In the genomic region with DNA sequence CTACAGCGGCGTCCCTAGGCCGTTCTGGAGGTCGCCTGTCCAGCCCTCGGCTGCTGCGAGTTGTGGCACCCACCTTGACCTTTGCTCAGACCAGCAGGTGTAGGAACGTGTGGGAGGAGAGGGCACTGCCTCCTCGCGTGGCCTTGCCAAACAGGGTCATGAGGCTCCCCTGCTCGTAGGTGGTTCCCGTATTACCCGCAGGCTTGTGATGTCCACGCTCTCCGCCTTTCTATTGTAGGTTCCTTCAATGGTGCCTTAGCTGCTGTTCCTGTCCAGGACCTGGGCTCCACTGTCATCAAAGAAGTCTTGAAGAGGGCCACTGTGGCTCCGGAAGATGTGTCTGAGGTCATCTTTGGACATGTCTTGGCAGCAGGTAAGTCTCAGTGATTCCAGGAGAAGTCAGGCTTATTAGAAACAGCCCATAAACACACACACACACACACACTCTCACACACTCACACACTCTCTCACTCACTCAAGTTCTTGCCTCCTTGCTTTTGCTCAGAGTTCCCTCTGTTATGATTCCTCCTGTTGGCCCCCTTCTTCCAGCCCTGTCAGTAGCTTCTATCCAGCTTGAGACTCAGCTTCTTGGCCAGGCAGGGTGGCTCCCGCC, we compare ENCODE assay signal across 1 cellular context.
TF ChIP-seq lines count a peak whose summit lies in the region.

No MANE protein-coding gene starts in this region.

TF ChIP-seq in HepG2, 621 proteins besides CTCF, POLR2A, EP300 and RAD21 (continued from another document and continues in another):
- TF ChIP-seq, protein P1, sequence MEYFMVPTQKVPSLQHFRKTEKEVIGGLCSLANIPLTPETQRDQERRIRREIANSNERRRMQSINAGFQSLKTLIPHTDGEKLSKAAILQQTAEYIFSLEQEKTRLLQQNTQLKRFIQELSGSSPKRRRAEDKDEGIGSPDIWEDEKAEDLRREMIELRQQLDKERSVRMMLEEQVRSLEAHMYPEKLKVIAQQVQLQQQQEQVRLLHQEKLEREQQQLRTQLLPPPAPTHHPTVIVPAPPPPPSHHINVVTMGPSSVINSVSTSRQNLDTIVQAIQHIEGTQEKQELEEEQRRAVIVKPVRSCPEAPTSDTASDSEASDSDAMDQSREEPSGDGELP (IDR thresholded peaks at IDR 0.05; ENCODE audit: borderline replicate concordance, low read depth), result peak; percentile 62
- no peak for TF ChIP-seq NFIC (IDR thresholded peaks at IDR 0.05; ENCODE audit: low read length)
- TF ChIP-seq, protein P2, sequence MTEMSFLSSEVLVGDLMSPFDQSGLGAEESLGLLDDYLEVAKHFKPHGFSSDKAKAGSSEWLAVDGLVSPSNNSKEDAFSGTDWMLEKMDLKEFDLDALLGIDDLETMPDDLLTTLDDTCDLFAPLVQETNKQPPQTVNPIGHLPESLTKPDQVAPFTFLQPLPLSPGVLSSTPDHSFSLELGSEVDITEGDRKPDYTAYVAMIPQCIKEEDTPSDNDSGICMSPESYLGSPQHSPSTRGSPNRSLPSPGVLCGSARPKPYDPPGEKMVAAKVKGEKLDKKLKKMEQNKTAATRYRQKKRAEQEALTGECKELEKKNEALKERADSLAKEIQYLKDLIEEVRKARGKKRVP (CRISPR knock-in tag; IDR thresholded peaks at IDR 0.05), result no peak
- TF ChIP-seq, protein P3, sequence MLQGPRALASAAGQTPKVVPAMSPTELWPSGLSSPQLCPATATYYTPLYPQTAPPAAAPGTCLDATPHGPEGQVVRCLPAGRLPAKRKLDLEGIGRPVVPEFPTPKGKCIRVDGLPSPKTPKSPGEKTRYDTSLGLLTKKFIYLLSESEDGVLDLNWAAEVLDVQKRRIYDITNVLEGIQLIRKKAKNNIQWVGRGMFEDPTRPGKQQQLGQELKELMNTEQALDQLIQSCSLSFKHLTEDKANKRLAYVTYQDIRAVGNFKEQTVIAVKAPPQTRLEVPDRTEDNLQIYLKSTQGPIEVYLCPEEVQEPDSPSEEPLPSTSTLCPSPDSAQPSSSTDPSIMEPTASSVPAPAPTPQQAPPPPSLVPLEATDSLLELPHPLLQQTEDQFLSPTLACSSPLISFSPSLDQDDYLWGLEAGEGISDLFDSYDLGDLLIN (CRISPR knock-in tag; IDR thresholded peaks at IDR 0.05; ENCODE audit: borderline replicate concordance), result peak; percentile 31; the same call in 1 of the 2 replicates
- TF ChIP-seq, protein P4, sequence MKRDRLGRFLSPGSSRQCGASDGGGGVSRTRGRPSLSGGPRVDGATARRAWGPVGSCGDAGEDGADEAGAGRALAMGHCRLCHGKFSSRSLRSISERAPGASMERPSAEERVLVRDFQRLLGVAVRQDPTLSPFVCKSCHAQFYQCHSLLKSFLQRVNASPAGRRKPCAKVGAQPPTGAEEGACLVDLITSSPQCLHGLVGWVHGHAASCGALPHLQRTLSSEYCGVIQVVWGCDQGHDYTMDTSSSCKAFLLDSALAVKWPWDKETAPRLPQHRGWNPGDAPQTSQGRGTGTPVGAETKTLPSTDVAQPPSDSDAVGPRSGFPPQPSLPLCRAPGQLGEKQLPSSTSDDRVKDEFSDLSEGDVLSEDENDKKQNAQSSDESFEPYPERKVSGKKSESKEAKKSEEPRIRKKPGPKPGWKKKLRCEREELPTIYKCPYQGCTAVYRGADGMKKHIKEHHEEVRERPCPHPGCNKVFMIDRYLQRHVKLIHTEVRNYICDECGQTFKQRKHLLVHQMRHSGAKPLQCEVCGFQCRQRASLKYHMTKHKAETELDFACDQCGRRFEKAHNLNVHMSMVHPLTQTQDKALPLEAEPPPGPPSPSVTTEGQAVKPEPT (CRISPR knock-in tag; IDR thresholded peaks at IDR 0.05; ENCODE audit: low read depth), result no peak
- peak; percentile 88 for TF ChIP-seq RARA (CRISPR knock-in tag; IDR thresholded peaks at IDR 0.05)
- no peak for TF ChIP-seq SRSF1 (optimal IDR thresholded peaks at IDR 0.05; ENCODE audit: low read depth, low read length)
- TF ChIP-seq, protein P5, sequence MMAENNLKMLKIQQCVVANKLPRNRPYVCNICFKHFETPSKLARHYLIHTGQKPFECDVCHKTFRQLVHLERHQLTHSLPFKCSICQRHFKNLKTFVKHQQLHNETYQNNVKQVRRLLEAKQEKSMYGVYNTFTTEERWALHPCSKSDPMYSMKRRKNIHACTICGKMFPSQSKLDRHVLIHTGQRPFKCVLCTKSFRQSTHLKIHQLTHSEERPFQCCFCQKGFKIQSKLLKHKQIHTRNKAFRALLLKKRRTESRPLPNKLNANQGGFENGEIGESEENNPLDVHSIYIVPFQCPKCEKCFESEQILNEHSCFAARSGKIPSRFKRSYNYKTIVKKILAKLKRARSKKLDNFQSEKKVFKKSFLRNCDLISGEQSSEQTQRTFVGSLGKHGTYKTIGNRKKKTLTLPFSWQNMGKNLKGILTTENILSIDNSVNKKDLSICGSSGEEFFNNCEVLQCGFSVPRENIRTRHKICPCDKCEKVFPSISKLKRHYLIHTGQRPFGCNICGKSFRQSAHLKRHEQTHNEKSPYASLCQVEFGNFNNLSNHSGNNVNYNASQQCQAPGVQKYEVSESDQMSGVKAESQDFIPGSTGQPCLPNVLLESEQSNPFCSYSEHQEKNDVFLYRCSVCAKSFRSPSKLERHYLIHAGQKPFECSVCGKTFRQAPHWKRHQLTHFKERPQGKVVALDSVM (CRISPR knock-in tag; IDR thresholded peaks at IDR 0.05), result no peak; the same call in 1 of the 2 replicates
- TF ChIP-seq, protein P6, sequence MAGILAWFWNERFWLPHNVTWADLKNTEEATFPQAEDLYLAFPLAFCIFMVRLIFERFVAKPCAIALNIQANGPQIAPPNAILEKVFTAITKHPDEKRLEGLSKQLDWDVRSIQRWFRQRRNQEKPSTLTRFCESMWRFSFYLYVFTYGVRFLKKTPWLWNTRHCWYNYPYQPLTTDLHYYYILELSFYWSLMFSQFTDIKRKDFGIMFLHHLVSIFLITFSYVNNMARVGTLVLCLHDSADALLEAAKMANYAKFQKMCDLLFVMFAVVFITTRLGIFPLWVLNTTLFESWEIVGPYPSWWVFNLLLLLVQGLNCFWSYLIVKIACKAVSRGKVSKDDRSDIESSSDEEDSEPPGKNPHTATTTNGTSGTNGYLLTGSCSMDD (CRISPR knock-in tag; IDR thresholded peaks at IDR 0.05), result peak; percentile 87; the same call in 1 of the 2 replicates
- no peak for TF ChIP-seq MIXL1 (CRISPR knock-in tag; IDR thresholded peaks at IDR 0.05)
- TF ChIP-seq, protein P7, sequence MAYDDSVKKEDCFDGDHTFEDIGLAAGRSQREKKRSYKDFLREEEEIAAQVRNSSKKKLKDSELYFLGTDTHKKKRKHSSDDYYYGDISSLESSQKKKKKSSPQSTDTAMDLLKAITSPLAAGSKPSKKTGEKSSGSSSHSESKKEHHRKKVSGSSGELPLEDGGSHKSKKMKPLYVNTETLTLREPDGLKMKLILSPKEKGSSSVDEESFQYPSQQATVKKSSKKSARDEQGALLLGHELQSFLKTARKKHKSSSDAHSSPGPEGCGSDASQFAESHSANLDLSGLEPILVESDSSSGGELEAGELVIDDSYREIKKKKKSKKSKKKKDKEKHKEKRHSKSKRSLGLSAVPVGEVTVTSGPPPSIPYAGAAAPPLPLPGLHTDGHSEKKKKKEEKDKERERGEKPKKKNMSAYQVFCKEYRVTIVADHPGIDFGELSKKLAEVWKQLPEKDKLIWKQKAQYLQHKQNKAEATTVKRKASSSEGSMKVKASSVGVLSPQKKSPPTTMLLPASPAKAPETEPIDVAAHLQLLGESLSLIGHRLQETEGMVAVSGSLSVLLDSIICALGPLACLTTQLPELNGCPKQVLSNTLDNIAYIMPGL (CRISPR knock-in tag; IDR thresholded peaks at IDR 0.05; ENCODE audit: borderline replicate concordance in 1 of 2, low read depth in 1 of 2), result no peak; a peak in 1 of 4 replicates
- TF ChIP-seq KLF9 (CRISPR knock-in tag; IDR thresholded peaks at IDR 0.05; ENCODE audit: low read depth), result no peak; the same call in 1 of the 2 replicates
- TF ChIP-seq ZNF891 (CRISPR knock-in tag; IDR thresholded peaks at IDR 0.05), result peak; percentile 32
- TF ChIP-seq, protein P8, sequence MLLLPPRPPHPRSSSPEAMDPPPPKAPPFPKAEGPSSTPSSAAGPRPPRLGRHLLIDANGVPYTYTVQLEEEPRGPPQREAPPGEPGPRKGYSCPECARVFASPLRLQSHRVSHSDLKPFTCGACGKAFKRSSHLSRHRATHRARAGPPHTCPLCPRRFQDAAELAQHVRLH (CRISPR knock-in tag; IDR thresholded peaks at IDR 0.05; ENCODE audit: borderline replicate concordance, low read depth), result no peak
- peak; percentile 12 for TF ChIP-seq ZBTB7B (CRISPR knock-in tag; IDR thresholded peaks at IDR 0.05)
- peak; percentile 90 for TF ChIP-seq MYC (CRISPR knock-in tag; IDR thresholded peaks at IDR 0.05; ENCODE audit: borderline replicate concordance)
- TF ChIP-seq, protein P9, sequence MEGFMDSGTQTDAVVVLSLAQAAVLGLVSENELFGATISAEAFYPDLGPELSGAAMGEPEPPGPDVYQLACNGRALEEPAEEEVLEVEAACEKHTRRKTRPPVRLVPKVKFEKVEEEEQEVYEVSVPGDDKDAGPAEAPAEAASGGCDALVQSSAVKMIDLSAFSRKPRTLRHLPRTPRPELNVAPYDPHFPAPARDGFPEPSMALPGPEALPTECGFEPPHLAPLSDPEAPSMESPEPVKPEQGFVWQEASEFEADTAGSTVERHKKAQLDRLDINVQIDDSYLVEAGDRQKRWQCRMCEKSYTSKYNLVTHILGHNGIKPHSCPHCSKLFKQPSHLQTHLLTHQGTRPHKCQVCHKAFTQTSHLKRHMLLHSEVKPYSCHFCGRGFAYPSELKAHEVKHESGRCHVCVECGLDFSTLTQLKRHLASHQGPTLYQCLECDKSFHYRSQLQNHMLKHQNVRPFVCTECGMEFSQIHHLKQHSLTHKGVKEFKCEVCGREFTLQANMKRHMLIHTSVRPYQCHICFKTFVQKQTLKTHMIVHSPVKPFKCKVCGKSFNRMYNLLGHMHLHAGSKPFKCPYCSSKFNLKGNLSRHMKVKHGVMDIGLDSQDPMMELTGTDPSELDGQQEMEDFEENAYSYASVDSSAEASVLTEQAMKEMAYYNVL (CRISPR knock-in tag; IDR thresholded peaks at IDR 0.05; ENCODE audit: borderline replicate concordance), result 0 out of 2 replicates have a peak, but pooled peaks have one; percentile 27
- peak; percentile 26; the same call in 1 of the 2 replicates for TF ChIP-seq ZNF572 (CRISPR knock-in tag; IDR thresholded peaks at IDR 0.05)
- 0 out of 2 replicates have a peak, but pooled peaks have one; percentile 38 for TF ChIP-seq MED13 (CRISPR knock-in tag; IDR thresholded peaks at IDR 0.05)
- TF ChIP-seq ZNF326 (CRISPR knock-in tag; IDR thresholded peaks at IDR 0.05; ENCODE audit: borderline replicate concordance), result no peak
- no peak for TF ChIP-seq NFYC (CRISPR knock-in tag; IDR thresholded peaks at IDR 0.05)
- no peak for TF ChIP-seq TCF12 (IDR thresholded peaks at IDR 0.05)
- TF ChIP-seq TCF12 (CRISPR knock-in tag; IDR thresholded peaks at IDR 0.05), result 0 out of 2 replicates have a peak, but pooled peaks have one; percentile 1
- TF ChIP-seq ZNF564 (CRISPR knock-in tag; IDR thresholded peaks at IDR 0.05), result no peak; the same call in 1 of the 2 replicates
- TF ChIP-seq HOXA3 (CRISPR knock-in tag; IDR thresholded peaks at IDR 0.05), result peak; percentile 70; the same call in 1 of the 2 replicates
- TF ChIP-seq ZNF501 (CRISPR knock-in tag; IDR thresholded peaks at IDR 0.05), result 0 out of 2 replicates have a peak, but pooled peaks have one; percentile 32
- TF ChIP-seq ZNF546 (CRISPR knock-in tag; conservative IDR thresholded peaks at IDR 0.05), result no peak
- TF ChIP-seq TBX2 (CRISPR knock-in tag; IDR thresholded peaks at IDR 0.05; ENCODE audit: borderline replicate concordance), result peak; percentile 68
- TF ChIP-seq, protein P10, sequence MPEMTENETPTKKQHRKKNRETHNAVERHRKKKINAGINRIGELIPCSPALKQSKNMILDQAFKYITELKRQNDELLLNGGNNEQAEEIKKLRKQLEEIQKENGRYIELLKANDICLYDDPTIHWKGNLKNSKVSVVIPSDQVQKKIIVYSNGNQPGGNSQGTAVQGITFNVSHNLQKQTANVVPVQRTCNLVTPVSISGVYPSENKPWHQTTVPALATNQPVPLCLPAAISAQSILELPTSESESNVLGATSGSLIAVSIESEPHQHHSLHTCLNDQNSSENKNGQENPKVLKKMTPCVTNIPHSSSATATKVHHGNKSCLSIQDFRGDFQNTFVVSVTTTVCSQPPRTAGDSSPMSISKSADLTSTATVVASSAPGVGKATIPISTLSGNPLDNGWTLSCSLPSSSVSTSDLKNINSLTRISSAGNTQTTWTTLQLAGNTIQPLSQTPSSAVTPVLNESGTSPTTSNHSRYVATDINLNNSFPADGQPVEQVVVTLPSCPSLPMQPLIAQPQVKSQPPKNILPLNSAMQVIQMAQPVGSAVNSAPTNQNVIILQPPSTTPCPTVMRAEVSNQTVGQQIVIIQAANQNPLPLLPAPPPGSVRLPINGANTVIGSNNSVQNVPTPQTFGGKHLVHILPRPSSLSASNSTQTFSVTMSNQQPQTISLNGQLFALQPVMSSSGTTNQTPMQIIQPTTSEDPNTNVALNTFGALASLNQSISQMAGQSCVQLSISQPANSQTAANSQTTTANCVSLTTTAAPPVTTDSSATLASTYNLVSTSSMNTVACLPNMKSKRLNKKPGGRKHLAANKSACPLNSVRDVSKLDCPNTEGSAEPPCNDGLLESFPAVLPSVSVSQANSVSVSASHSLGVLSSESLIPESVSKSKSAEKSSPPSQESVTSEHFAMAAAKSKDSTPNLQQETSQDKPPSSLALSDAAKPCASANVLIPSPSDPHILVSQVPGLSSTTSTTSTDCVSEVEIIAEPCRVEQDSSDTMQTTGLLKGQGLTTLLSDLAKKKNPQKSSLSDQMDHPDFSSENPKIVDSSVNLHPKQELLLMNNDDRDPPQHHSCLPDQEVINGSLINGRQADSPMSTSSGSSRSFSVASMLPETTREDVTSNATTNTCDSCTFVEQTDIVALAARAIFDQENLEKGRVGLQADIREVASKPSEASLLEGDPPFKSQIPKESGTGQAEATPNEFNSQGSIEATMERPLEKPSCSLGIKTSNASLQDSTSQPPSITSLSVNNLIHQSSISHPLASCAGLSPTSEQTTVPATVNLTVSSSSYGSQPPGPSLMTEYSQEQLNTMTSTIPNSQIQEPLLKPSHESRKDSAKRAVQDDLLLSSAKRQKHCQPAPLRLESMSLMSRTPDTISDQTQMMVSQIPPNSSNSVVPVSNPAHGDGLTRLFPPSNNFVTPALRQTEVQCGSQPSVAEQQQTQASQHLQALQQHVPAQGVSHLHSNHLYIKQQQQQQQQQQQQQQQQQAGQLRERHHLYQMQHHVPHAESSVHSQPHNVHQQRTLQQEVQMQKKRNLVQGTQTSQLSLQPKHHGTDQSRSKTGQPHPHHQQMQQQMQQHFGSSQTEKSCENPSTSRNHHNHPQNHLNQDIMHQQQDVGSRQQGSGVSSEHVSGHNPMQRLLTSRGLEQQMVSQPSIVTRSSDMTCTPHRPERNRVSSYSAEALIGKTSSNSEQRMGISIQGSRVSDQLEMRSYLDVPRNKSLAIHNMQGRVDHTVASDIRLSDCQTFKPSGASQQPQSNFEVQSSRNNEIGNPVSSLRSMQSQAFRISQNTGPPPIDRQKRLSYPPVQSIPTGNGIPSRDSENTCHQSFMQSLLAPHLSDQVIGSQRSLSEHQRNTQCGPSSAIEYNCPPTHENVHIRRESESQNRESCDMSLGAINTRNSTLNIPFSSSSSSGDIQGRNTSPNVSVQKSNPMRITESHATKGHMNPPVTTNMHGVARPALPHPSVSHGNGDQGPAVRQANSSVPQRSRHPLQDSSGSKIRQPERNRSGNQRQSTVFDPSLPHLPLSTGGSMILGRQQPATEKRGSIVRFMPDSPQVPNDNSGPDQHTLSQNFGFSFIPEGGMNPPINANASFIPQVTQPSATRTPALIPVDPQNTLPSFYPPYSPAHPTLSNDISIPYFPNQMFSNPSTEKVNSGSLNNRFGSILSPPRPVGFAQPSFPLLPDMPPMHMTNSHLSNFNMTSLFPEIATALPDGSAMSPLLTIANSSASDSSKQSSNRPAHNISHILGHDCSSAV (CRISPR knock-in tag; IDR thresholded peaks at IDR 0.05; ENCODE audit: borderline replicate concordance), result 0 out of 2 replicates have a peak, but pooled peaks have one; percentile 59
- TF ChIP-seq ZSCAN29 (CRISPR knock-in tag; conservative IDR thresholded peaks at IDR 0.05), result no peak
- TF ChIP-seq DPF2 (CRISPR knock-in tag; IDR thresholded peaks at IDR 0.05; ENCODE audit: borderline replicate concordance, low read depth), result 0 out of 2 replicates have a peak, but pooled peaks have one; percentile 38
- peak; percentile 74; the same call in 1 of the 2 replicates for TF ChIP-seq MTF1 (CRISPR knock-in tag; IDR thresholded peaks at IDR 0.05)
- TF ChIP-seq ZNF367 (CRISPR knock-in tag; IDR thresholded peaks at IDR 0.05; ENCODE audit: borderline replicate concordance), result 0 out of 2 replicates have a peak, but pooled peaks have one; percentile 12
